ENCODE assay signal across 8 cellular contexts in the genomic region with DNA sequence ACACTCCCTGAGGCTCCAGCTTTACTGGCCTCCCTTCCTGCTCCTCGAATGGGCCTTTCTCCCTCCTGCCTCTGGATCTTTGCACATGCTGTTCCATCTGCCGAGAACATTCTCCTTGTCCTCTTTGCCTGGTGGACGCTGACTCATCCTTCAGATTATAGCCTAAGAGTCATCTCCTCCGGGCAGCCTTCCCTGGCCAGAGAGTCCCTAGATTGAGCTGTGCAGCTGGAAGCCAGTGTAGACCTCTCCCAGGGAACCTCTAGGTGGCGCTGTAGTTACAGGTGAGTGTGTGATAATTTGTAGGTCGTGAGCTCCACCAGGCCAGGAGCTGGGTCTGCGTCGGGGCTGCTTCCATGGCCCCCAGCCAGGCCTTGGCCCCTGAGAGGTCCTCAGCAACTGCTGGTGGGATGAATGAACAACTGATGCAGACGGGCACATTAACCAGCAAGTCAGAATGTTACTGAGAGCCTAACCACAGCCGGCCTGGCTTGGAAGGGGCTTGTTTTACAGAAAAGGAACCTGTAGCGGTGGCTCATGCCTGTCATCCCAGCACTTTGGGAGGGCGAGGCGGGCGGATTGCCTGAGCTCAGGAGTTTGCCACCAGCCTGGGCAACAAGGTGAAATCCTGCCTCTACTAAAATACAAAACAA. TPM values are rescaled to one million over a fixed set of nuclear protein-coding genes. Genes with fewer than 3 reads are reported as not detected.
A peak's percentile ranks its signal among the peaks of the same experiment; 100 is the strongest.
DNase-seq lines count a peak whose midpoint lies in the region; ATAC-seq and TF ChIP-seq lines count a peak whose summit lies in the region.

No MANE protein-coding gene starts in this region.

- no peaks in the 10 kb centered on the region for H3K36me3 ChIP-seq in brain microvascular endothelial cell (replicated peaks)

- H3K27ac ChIP-seq in brain microvascular endothelial cell = no peak overlapping the region

- in situ Hi-C loops in brain microvascular endothelial cell (cut with HindIII; ENCODE audit: low pct_ligation_motif_present, low sequenced_read_pairs) = no loop called here

- TF ChIP-seq CTCF in brain microvascular endothelial cell (IDR thresholded peaks at IDR 0.05; ENCODE audit: low read depth, low read length, missing control alignments) = peak; percentile 83

- DNase-seq in 8988T (peak; percentile 65), GM03348 (ENCODE audit: low spot score) (peak; percentile 65), NCI-H146 treated with DMSO at 0.1 percent for 48 hours (lab: John Stamatoyannopoulos, UW; ENCODE audit: unreplicated experiment) (peak; percentile 38), brain microvascular endothelial cell (peak; percentile 71), left lobe of liver (ENCODE audit: low spot score) (peak; percentile 67)
- DNase-seq in T-helper 2 cell treated with Interferon-gamma antibody and Interleukin-4, amounts not matched to agents 5 μg/mL and 100 μg/mL, for 36 hours (ENCODE audit: low spot score) = peak; percentile 36
- peak; percentile 11 for DNase-seq in stimulated activated naive CD4-positive, alpha-beta T cell treated with Interleukin-2 at 50 U/mL for 16 hours (lab: John Stamatoyannopoulos, UW)

- ATAC-seq in left lobe of liver = peak; percentile 83
- ATAC-seq in HG03457 (IDR thresholded peaks at IDR 0.05; ENCODE audit: unreplicated experiment) = no peak

- H3K36me3 Mint-ChIP-seq in T-helper 2 cell treated with Interferon-gamma antibody and Interleukin-4, amounts not matched to agents 5 μg/mL and 100 μg/mL, for 36 hours (ENCODE audit: low read depth) = no peaks in the 10 kb centered on the region

- H3K27ac Mint-ChIP-seq in T-helper 2 cell treated with Interferon-gamma antibody and Interleukin-4, amounts not matched to agents 5 μg/mL and 100 μg/mL, for 36 hours = no peak overlapping the region

- H3K27me3 Mint-ChIP-seq in T-helper 2 cell treated with Interferon-gamma antibody and Interleukin-4, amounts not matched to agents 5 μg/mL and 100 μg/mL, for 36 hours (ENCODE audit: low read depth) = peaks cover 2% of the 10 kb centered on the region

- no peaks in the 10 kb centered on the region for H3K4me1 Mint-ChIP-seq in T-helper 2 cell treated with Interferon-gamma antibody and Interleukin-4, amounts not matched to agents 5 μg/mL and 100 μg/mL, for 36 hours (ENCODE audit: low read depth)

- H3K9me3 Mint-ChIP-seq in T-helper 2 cell treated with Interferon-gamma antibody and Interleukin-4, amounts not matched to agents 5 μg/mL and 100 μg/mL, for 36 hours = no peaks in the 10 kb centered on the region

- no peak overlapping the region for H3K4me3 ChIP-seq in brain microvascular endothelial cell (ENCODE audit: low read depth, low read length)

- H3K27me3 ChIP-seq in brain microvascular endothelial cell (replicated peaks) = peaks cover 3% of the 10 kb centered on the region

- H3K4me3 Mint-ChIP-seq in T-helper 2 cell treated with Interferon-gamma antibody and Interleukin-4, amounts not matched to agents 5 μg/mL and 100 μg/mL, for 36 hours = no peak overlapping the region

RNA-seq across cellular contexts. Expression of gene PNPLA5, which starts 8.7 kb away (rescaled TPM):
- total RNA-seq in left lobe of liver = not detected

RNA-seq across cellular contexts. Expression of gene SULT4A1, which starts 20.8 kb away (rescaled TPM):
- not detected for total RNA-seq in left lobe of liver

RNA-seq across cellular contexts. Expression of gene PNPLA3, which starts 40.5 kb away (rescaled TPM):
- 72.1 TPM for total RNA-seq in left lobe of liver

Comparison
In these comparisons a context has a peak if more than half of its experiments do, and no peak if none do; other contexts are left out.
1. DNase-seq: peak in every context shown above with its lines; median percentile 71 in brain microvascular endothelial cell; 67 in left lobe of liver; 65 in 8988T; 65 in GM03348; 38 in NCI-H146 treated with DMSO at 0.1 percent for 48 hours; 36 in T-helper 2 cell treated with Interferon-gamma antibody and Interleukin-4, amounts not matched to agents 5 μg/mL and 100 μg/mL, for 36 hours; 11 in stimulated activated naive CD4-positive, alpha-beta T cell treated with Interleukin-2 at 50 U/mL for 16 hours.